In the genomic region with DNA sequence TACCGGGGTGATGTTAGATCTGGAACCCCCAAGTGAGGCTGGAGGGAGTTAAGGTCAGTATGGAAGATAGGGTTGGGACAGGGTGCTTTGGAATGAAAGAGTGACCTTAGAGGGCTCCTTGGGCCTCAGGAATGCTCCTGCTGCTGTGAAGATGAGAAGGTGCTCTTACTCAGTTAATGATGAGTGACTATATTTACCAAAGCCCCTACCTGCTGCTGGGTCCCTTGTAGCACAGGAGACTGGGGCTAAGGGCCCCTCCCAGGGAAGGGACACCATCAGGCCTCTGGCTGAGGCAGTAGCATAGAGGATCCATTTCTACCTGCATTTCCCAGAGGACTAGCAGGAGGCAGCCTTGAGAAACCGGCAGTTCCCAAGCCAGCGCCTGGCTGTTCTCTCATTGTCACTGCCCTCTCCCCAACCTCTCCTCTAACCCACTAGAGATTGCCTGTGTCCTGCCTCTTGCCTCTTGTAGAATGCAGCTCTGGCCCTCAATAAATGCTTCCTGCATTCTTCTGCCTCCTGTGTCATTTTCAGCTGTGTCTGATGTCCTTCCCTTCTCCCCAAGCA, we compare ENCODE assay signal across 1 cellular context.
TF ChIP-seq lines count a peak whose summit lies in the region.

No MANE protein-coding gene starts in this region.

TF ChIP-seq in endothelial cell of umbilical vein, 7 proteins besides CTCF, POLR2A, EP300 and RAD21:
- TF ChIP-seq POLR2AphosphoS5 (IDR thresholded peaks at IDR 0.05; ENCODE audit: insufficient read depth, low read depth, low read length) (peak; percentile 85), FOS (IDR thresholded peaks at IDR 0.05; ENCODE audit: borderline replicate concordance, insufficient read depth, low read length) (no peak)
